In the genomic region with DNA sequence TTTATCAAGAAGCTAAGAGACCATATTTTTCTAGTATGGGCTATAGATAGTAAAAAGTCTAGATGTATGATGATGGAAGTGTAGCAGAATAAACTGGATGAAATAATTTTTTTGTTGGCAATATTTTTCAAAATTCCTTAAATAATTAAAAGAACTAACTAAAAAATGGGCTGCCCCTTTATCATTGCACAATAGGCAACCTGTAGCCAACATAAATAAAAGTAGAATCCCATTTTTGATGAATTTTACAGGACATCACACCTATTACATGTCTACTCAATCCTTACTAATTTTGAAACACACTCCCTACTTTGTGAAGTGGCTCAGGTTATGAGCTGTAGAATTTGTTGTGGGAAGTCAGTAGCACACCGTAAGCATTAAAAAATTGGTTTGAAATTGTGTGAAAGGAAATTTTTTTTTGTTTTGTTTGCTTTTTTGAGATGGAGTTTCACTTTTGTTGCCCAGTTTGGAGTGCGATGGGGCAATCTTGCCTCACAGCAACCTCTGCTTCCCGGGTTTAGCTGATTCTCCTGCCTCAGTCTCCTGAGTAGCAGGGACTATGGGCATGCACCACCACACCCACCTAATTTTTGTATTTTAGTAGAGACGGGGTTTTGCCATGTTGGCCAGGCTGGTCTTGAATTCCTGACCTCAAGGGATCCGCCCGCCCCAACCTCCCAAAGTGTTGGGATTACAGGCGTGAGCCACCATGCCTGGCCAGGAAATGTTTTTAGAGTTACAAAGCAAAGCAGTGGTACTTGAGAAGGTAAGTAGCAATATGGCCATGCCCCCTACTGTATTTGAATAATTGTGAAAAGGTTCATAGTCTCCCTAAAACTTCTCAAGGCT, we compare ENCODE assay signal across 2 cellular contexts.
TF ChIP-seq lines count a peak whose summit lies in the region.

No MANE protein-coding gene starts in this region.

TF ChIP-seq in IMR-90, 13 proteins besides CTCF, POLR2A, EP300 and RAD21:
- peak; percentile 63 for TF ChIP-seq CEBPB (IDR thresholded peaks at IDR 0.05; ENCODE audit: low read depth, low read length)
- TF ChIP-seq RFX5 (IDR thresholded peaks at IDR 0.05; ENCODE audit: low read depth, low read length), result no peak

TF ChIP-seq in HEK293T, 16 proteins besides CTCF, POLR2A, EP300 and RAD21:
- TF ChIP-seq HDGF (IDR thresholded peaks at IDR 0.05; ENCODE audit: borderline replicate concordance) (no peak), SP1 (IDR thresholded peaks at IDR 0.05) (no peak), ELF4 (IDR thresholded peaks at IDR 0.05) (no peak), ZNF384 (IDR thresholded peaks at IDR 0.05) (no peak), FOXA1 (IDR thresholded peaks at IDR 0.05) (no peak), BHLHE40 (IDR thresholded peaks at IDR 0.05; ENCODE audit: borderline replicate concordance) (no peak), LEF1 (IDR thresholded peaks at IDR 0.05; ENCODE audit: borderline replicate concordance) (no peak), SUZ12 (IDR thresholded peaks at IDR 0.05) (no peak), ARNT (IDR thresholded peaks at IDR 0.05) (no peak), TARDBP (IDR thresholded peaks at IDR 0.05) (no peak), FOXM1 (IDR thresholded peaks at IDR 0.05; ENCODE audit: borderline replicate concordance) (no peak), NFRKB (IDR thresholded peaks at IDR 0.05) (no peak)
- TF ChIP-seq, protein P1, sequence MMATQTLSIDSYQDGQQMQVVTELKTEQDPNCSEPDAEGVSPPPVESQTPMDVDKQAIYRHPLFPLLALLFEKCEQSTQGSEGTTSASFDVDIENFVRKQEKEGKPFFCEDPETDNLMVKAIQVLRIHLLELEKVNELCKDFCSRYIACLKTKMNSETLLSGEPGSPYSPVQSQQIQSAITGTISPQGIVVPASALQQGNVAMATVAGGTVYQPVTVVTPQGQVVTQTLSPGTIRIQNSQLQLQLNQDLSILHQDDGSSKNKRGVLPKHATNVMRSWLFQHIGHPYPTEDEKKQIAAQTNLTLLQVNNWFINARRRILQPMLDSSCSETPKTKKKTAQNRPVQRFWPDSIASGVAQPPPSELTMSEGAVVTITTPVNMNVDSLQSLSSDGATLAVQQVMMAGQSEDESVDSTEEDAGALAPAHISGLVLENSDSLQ (IDR thresholded peaks at IDR 0.05), result no peak
